Comparison of ENCODE assay signal across 8 cellular contexts in genomic region chr13:23609414-23610186, GRCh38. TPM values are rescaled to one million over a fixed set of nuclear protein-coding genes. Genes with fewer than 3 reads are reported as not detected.
A peak's percentile ranks its signal among the peaks of the same experiment; 100 is the strongest.
DNase-seq lines count a peak whose midpoint lies in the region; ATAC-seq and TF ChIP-seq lines count a peak whose summit lies in the region.

No MANE protein-coding gene starts in this region.

- H3K4me3 Mint-ChIP-seq in Calu3 (ENCODE audit: low read depth, unreplicated experiment): peak overlapping the region; percentile 66
- peak overlapping the region; percentile 84 for H3K4me3 Mint-ChIP-seq in natural killer cell

- BruUV-seq in Calu3 (replicated peaks; lab: Mats Ljungman, UMichigan): no TSS peak

- H3K9me3 Mint-ChIP-seq in Calu3 (ENCODE audit: low read depth, unreplicated experiment) (no peaks in the 10 kb centered on the region), natural killer cell (no peaks in the 10 kb centered on the region)

- H3K27me3 Mint-ChIP-seq in Calu3 (ENCODE audit: unreplicated experiment) (no peaks in the 10 kb centered on the region), natural killer cell (ENCODE audit: low read depth in 2 of 2) (peaks cover 10 to 20% of the 10 kb centered on the region in 2 donors)

- intact Hi-C loops in Calu3 (cut with micrococcal nuclease; ENCODE audit: unreplicated experiment) (no loop called here), natural killer cell (cut with micrococcal nuclease) (no loop called here)

- H3K36me3 Mint-ChIP-seq in Calu3 (ENCODE audit: insufficient read depth, unreplicated experiment) (no peaks in the 10 kb centered on the region), natural killer cell (no peaks in the 10 kb centered on the region)

- CTCF ChIA-PET in Calu3 (lab: Charles Lee): no interaction called here

- no peak for TF ChIP-seq CTCF in Calu3 (IDR thresholded peaks at IDR 0.05; ENCODE audit: unreplicated experiment)
- TF ChIP-seq CTCF in natural killer cell (IDR thresholded peaks at IDR 0.05): no peak

- ATAC-seq in HG03175 (IDR thresholded peaks at IDR 0.05; ENCODE audit: unreplicated experiment) (peak; percentile 50), natural killer cell (peak in 1 of 3 donors; percentile 61), GM18517 (IDR thresholded peaks at IDR 0.05; ENCODE audit: unreplicated experiment) (no peak)

- peaks cover 41% of the 10 kb centered on the region for H3K4me1 Mint-ChIP-seq in Calu3 (ENCODE audit: low read depth, unreplicated experiment)
- H3K4me1 Mint-ChIP-seq in natural killer cell: peaks cover 18% of the 10 kb centered on the region in 2 donors

- DNase-seq in Calu3 (no peak), dedifferentiated amniotic fluid mesenchymal stem cell (ENCODE audit: extremely low spot score) (peak; percentile 34), natural killer cell (no peak)
- no peak for DNase-seq in activated CD4-positive, CD25-positive, alpha-beta regulatory T cell (lab: John Stamatoyannopoulos, UW)
- no peak for DNase-seq in stimulated activated CD4-positive, alpha-beta T cell treated with anti-CD3 and anti-CD28 coated beads, Interleukin-4, amount 100 ng/mL, for 24 hours
- DNase-seq in effector CD4-positive, alpha-beta T cell: no peak

- H3K27ac Mint-ChIP-seq in Calu3 (ENCODE audit: unreplicated experiment): peak overlapping the region; percentile 86
- peak overlapping the region; percentile 37 to 67 for H3K27ac Mint-ChIP-seq in natural killer cell

RNA-seq across cellular contexts. Expression of gene TNFRSF19, which starts 39.4 kb away (rescaled TPM):
- total RNA-seq in Calu3 (2022) (24.3 and 38.3 TPM in 2 replicates), natural killer cell (under 1 TPM; 0.07 to 0.60 (median 0.36) TPM)

Comparison
In these comparisons a context has a peak if more than half of its experiments do, and no peak if none do; other contexts are left out.
1. RNA of gene TNFRSF19, which starts 39.4 kb away (total RNA-seq): 24.3 to 38.3 TPM in Calu3; 0.07 to 0.60 TPM in natural killer cell; every median in the first group is over 10 times any median in the second.